In genomic region chr3:62559831-62560445, GRCh38 we compare ENCODE assay signal across 1 cellular context.
TF ChIP-seq lines count a peak whose summit lies in the region.

No MANE protein-coding gene starts in this region.

TF ChIP-seq in SK-N-SH treated with all-trans-retinoic acid at 6 μM for 48 hours, 23 proteins besides CTCF, POLR2A, EP300 and RAD21 (continued from another document):
- TF ChIP-seq CSRNP3 (CRISPR knock-in tag; IDR thresholded peaks at IDR 0.05): no peak
- no peak for TF ChIP-seq ISL1 (CRISPR knock-in tag; IDR thresholded peaks at IDR 0.05)
- no peak for TF ChIP-seq BACH2 (CRISPR knock-in tag; IDR thresholded peaks at IDR 0.05; ENCODE audit: borderline replicate concordance)
- no peak for TF ChIP-seq PPARA (CRISPR knock-in tag; IDR thresholded peaks at IDR 0.05; ENCODE audit: borderline replicate concordance)
- no peak for TF ChIP-seq ESRRG (CRISPR knock-in tag; IDR thresholded peaks at IDR 0.05)
- TF ChIP-seq OSR1 (CRISPR knock-in tag; IDR thresholded peaks at IDR 0.05): no peak
- no peak for TF ChIP-seq RARB (CRISPR knock-in tag; IDR thresholded peaks at IDR 0.05)
- TF ChIP-seq ZNF8 (CRISPR knock-in tag; IDR thresholded peaks at IDR 0.05): no peak
- TF ChIP-seq, protein P1, sequence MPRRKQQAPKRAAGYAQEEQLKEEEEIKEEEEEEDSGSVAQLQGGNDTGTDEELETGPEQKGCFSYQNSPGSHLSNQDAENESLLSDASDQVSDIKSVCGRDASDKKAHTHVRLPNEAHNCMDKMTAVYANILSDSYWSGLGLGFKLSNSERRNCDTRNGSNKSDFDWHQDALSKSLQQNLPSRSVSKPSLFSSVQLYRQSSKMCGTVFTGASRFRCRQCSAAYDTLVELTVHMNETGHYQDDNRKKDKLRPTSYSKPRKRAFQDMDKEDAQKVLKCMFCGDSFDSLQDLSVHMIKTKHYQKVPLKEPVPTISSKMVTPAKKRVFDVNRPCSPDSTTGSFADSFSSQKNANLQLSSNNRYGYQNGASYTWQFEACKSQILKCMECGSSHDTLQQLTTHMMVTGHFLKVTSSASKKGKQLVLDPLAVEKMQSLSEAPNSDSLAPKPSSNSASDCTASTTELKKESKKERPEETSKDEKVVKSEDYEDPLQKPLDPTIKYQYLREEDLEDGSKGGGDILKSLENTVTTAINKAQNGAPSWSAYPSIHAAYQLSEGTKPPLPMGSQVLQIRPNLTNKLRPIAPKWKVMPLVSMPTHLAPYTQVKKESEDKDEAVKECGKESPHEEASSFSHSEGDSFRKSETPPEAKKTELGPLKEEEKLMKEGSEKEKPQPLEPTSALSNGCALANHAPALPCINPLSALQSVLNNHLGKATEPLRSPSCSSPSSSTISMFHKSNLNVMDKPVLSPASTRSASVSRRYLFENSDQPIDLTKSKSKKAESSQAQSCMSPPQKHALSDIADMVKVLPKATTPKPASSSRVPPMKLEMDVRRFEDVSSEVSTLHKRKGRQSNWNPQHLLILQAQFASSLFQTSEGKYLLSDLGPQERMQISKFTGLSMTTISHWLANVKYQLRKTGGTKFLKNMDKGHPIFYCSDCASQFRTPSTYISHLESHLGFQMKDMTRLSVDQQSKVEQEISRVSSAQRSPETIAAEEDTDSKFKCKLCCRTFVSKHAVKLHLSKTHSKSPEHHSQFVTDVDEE (CRISPR knock-in tag; IDR thresholded peaks at IDR 0.05): no peak
- TF ChIP-seq ZFP30 (CRISPR knock-in tag; IDR thresholded peaks at IDR 0.05): no peak
- no peak for TF ChIP-seq ZNF70 (CRISPR knock-in tag; IDR thresholded peaks at IDR 0.05)
